ENCODE assay signal across 9 cellular contexts in genomic region chr7:50229964-50230363, GRCh38.
DNase-seq lines count a peak whose midpoint lies in the region; ATAC-seq and TF ChIP-seq lines count a peak whose summit lies in the region.
"Had no signal": no experiment of that assay in that cellular context is flagged by ENCODE, and none has a peak within 500 bp of the region (broad histone marks: within the 10 kb centered on the region; RNA-seq: fewer than 3 reads in every experiment).

No MANE protein-coding gene starts in this region.

- peaks cover 3 to 15% of the 10 kb centered on the region in 2 donors for H3K9me3 ChIP-seq in breast epithelium

- no peak overlapping the region for H3K27ac ChIP-seq in breast epithelium
- no peak overlapping the region for H3K27ac ChIP-seq in caudate nucleus (ENCODE audit: low read depth, low read length)
- H3K27ac ChIP-seq: BLaER1 treated with 17β-estradiol and CSF1 and Interleukin-3, amounts not matched to agents 10 nM and 100 nM had no signal

- H3K4me1 ChIP-seq in breast epithelium, result no peaks in the 10 kb centered on the region

- DNase-seq in MCF 10A (ENCODE audit: unreplicated experiment), result peak; percentile 30
- DNase-seq in breast epithelium (ENCODE audit: low spot score in 2 of 2), result no peak
- peak; percentile 38 for DNase-seq in NOMO-1 treated with DMSO at 0.1 percent for 48 hours (lab: John Stamatoyannopoulos, UW; ENCODE audit: unreplicated experiment)
- peak; percentile 65 to 76 for DNase-seq in erythroblast (lab: John Stamatoyannopoulos, UW)
- DNase-seq in stimulated activated effector memory CD8-positive, alpha-beta T cell treated with anti-CD3 and anti-CD28 coated beads, Interleukin-12 subunit alpha, Interleukin-12 subunit beta, amount 100 ng/mL, for 72 hours (ENCODE audit: low spot score in 2 of 2), result no peak
- no peak for DNase-seq in activated effector memory CD4-positive, alpha-beta T cell treated with anti-CD3 and anti-CD28 coated beads, Interleukin-2, amount 50 U/mL, for 16 hours
- DNase-seq in caudate nucleus (lab: John Stamatoyannopoulos, UW), result no peak

- no TSS peak for BruUV-seq in MCF 10A (replicated peaks; lab: Mats Ljungman, UMichigan)

- H3K4me1 Mint-ChIP-seq in MCF 10A (ENCODE audit: insufficient read depth, unreplicated experiment), result no peaks in the 10 kb centered on the region
- peaks cover 27% of the 10 kb centered on the region for H3K4me1 Mint-ChIP-seq in stimulated activated effector memory CD8-positive, alpha-beta T cell treated with anti-CD3 and anti-CD28 coated beads, Interleukin-12 subunit alpha, Interleukin-12 subunit beta, amount 100 ng/mL, for 72 hours

- H3K36me3 Mint-ChIP-seq in MCF 10A (ENCODE audit: insufficient read depth, unreplicated experiment), result no peaks in the 10 kb centered on the region
- H3K36me3 Mint-ChIP-seq in stimulated activated effector memory CD8-positive, alpha-beta T cell treated with anti-CD3 and anti-CD28 coated beads, Interleukin-12 subunit alpha, Interleukin-12 subunit beta, amount 100 ng/mL, for 72 hours, result no peaks in the 10 kb centered on the region

- H3K27me3 ChIP-seq in breast epithelium, result no peaks in the 10 kb centered on the region
- H3K27me3 ChIP-seq: BLaER1 treated with 17β-estradiol and CSF1 and Interleukin-3, amounts not matched to agents 10 nM and 100 nM had no signal

- POLR2A ChIA-PET in MCF 10A (lab: Yijun Ruan, JAX), result interaction anchor here (0.8 kb wide), 1 partner anchor 16 kb away, joined by 4 read pairs; no protein-coding TSS in a partner anchor

- no peaks in the 10 kb centered on the region for H3K9me3 Mint-ChIP-seq in MCF 10A (ENCODE audit: unreplicated experiment)
- peaks cover 11% of the 10 kb centered on the region for H3K9me3 Mint-ChIP-seq in stimulated activated effector memory CD8-positive, alpha-beta T cell treated with anti-CD3 and anti-CD28 coated beads, Interleukin-12 subunit alpha, Interleukin-12 subunit beta, amount 100 ng/mL, for 72 hours

- ATAC-seq in stimulated activated effector memory CD8-positive, alpha-beta T cell treated with anti-CD3 and anti-CD28 coated beads, Interleukin-12 subunit alpha, Interleukin-12 subunit beta, amount 100 ng/mL, for 72 hours, result no peak
- ATAC-seq in HG03280 (IDR thresholded peaks at IDR 0.05; ENCODE audit: unreplicated experiment), result no peak

- peaks cover 34% of the 10 kb centered on the region for H3K27me3 Mint-ChIP-seq in MCF 10A (ENCODE audit: insufficient read depth, unreplicated experiment)

- TF ChIP-seq CTCF in MCF 10A (IDR thresholded peaks at IDR 0.05; ENCODE audit: unreplicated experiment) (peak; percentile 52), breast epithelium (IDR thresholded peaks at IDR 0.05) (no peak)

- no peak for TF ChIP-seq POLR2A in breast epithelium (IDR thresholded peaks at IDR 0.05)
- no peak for TF ChIP-seq POLR2A in erythroblast (IDR thresholded peaks at IDR 0.05; ENCODE audit: low read length)

- H3K27ac Mint-ChIP-seq in MCF 10A (ENCODE audit: low read depth, unreplicated experiment), result no peak overlapping the region
- H3K27ac Mint-ChIP-seq in stimulated activated effector memory CD8-positive, alpha-beta T cell treated with anti-CD3 and anti-CD28 coated beads, Interleukin-12 subunit alpha, Interleukin-12 subunit beta, amount 100 ng/mL, for 72 hours, result peak overlapping the region; percentile 56

- no peak overlapping the region for H3K4me3 Mint-ChIP-seq in MCF 10A (ENCODE audit: unreplicated experiment)
- H3K4me3 Mint-ChIP-seq in stimulated activated effector memory CD8-positive, alpha-beta T cell treated with anti-CD3 and anti-CD28 coated beads, Interleukin-12 subunit alpha, Interleukin-12 subunit beta, amount 100 ng/mL, for 72 hours, result no peak overlapping the region

- no peaks in the 10 kb centered on the region for H3K36me3 ChIP-seq in breast epithelium

- no peak overlapping the region for H3K4me3 ChIP-seq in breast epithelium

- CTCF ChIA-PET in MCF 10A (lab: Yijun Ruan, JAX), result interaction anchor here (0.7 to 1.9 kb wide), 3 partner anchors 70 to 189 kb away, joined by 4 to 10 read pairs (median 4); no protein-coding TSS in a partner anchor

- intact Hi-C loops in MCF 10A (cut with micrococcal nuclease), result no loop called here
- intact Hi-C loops in breast epithelium (cut with DNase I; ENCODE audit: low total_unique reads), result no loop called here

Comparison
In these comparisons a context has a peak if more than half of its experiments do, and no peak if none do; other contexts are left out.
1. DNase-seq: peak in MCF 10A (single experiment), NOMO-1 treated with DMSO at 0.1 percent for 48 hours (single experiment) and erythroblast (2 of 2); none in breast epithelium (0 of 2), stimulated activated effector memory CD8-positive, alpha-beta T cell treated with anti-CD3 and anti-CD28 coated beads, Interleukin-12 subunit alpha, Interleukin-12 subunit beta, amount 100 ng/mL, for 72 hours (0 of 2), activated effector memory CD4-positive, alpha-beta T cell treated with anti-CD3 and anti-CD28 coated beads, Interleukin-2, amount 50 U/mL, for 16 hours (single experiment) and caudate nucleus (0 of 61).